ENCODE assay signal across 8 cellular contexts in the genomic region with DNA sequence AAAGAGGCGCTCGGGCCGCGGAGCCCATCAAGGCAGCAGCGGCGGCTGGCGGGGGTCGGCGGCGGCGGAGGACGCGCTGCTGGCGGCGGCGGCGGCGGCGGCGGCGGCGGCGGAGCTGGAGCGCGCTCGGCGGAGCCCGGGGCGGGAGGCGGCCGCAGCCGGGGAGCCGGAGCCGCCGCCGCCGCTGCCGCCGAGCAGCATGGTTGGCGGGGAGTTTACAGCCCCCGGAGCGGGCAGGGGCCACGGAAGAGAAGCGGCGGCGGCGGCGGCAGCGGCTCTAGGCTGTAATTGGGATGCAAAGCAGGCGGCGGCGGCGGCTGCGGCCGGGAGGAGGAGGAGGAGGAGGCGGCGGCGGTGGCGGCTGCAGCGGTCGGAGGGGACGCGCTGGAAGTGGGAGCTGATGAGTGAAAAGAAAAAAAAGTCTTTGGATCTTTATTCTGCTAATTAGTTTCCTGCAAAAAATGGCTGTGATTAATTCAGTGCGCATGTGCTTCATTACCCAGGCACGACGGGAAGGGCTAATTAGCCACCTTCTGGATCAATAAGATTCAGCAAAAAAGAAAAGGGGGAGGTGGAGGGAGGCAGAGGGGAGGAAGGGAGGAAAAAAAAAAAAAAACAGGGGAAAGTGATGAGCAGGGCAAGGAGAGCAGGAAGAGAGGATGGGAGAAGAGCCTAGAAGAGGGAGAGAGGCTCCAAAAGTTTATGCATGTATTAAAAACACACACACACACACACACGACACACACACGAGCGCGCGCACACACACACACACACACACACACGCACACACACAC. TPM values are rescaled to one million over a fixed set of nuclear protein-coding genes. Genes with fewer than 3 reads are reported as not detected.
DNase-seq lines count a peak whose midpoint lies in the region; ATAC-seq and TF ChIP-seq lines count a peak whose summit lies in the region.

No MANE protein-coding gene starts in this region.

- peaks cover 52% of the 10 kb centered on the region for H3K4me1 Mint-ChIP-seq in Caco-2 (ENCODE audit: low read depth, unreplicated experiment)

- DNase-seq in Caco-2 (peak in 1 of 2 experiments; percentile 64), RPMI7951 (ENCODE audit: low read depth) (peak; percentile 60), ecto neural progenitor cell (ENCODE audit: low spot score) (peak; percentile 78), midbrain (lab: John Stamatoyannopoulos, UW) (peak; percentile 61), uterus (peak in 1 of 2 donors; percentile 51)

- TF ChIP-seq POLR2A in uterus (IDR thresholded peaks at IDR 0.05), result no peak

- H3K36me3 ChIP-seq in Caco-2 (ENCODE audit: control insufficient read depth, insufficient read depth, low read length), result no peaks in the 10 kb centered on the region
- no peaks in the 10 kb centered on the region for H3K36me3 ChIP-seq in uterus

- H3K27ac ChIP-seq in uterus, result peak overlapping the region; percentile 99

- POLR2A ChIA-PET in Caco-2 (lab: Charles Lee), result interaction anchor here (0.7 kb wide), 1 partner anchor 12 kb away, joined by 11 read pairs; no protein-coding TSS in a partner anchor

- no peaks in the 10 kb centered on the region for H3K9me3 ChIP-seq in Caco-2
- H3K9me3 ChIP-seq in uterus, result no peaks in the 10 kb centered on the region

- no peaks in the 10 kb centered on the region for H3K27me3 Mint-ChIP-seq in Caco-2 (ENCODE audit: insufficient read depth, unreplicated experiment)

- peak overlapping the region; percentile 91 for H3K4me3 Mint-ChIP-seq in Caco-2 (ENCODE audit: unreplicated experiment)

- intact Hi-C loops in Caco-2 (cut with micrococcal nuclease; ENCODE audit: unreplicated experiment) (loop anchor here (5.0 kb wide), 1 partner anchor 113 kb away; no protein-coding TSS in a partner anchor), uterus (cut with DNase I; ENCODE audit: low total_unique reads) (no loop called here)

- no peaks in the 10 kb centered on the region for H3K9me3 Mint-ChIP-seq in Caco-2 (ENCODE audit: unreplicated experiment)

- peak overlapping the region; percentile 85 for H3K27ac Mint-ChIP-seq in Caco-2 (ENCODE audit: unreplicated experiment)

- no TSS peak for BruUV-seq in Caco-2 (replicated peaks; lab: Mats Ljungman, UMichigan)

- CTCF ChIA-PET in Caco-2 (lab: Charles Lee), result interaction anchor here (0.7 kb wide), 2 partner anchors 103 to 887 kb away, joined by 3 read pairs; partner anchors contain the start of gene PMFBP1

- H3K36me3 Mint-ChIP-seq in Caco-2 (ENCODE audit: insufficient read depth, unreplicated experiment), result peaks cover 18% of the 10 kb centered on the region

- H3K4me3 ChIP-seq in Caco-2 (ENCODE audit: low read depth, low read length), result peak overlapping the region; percentile 58
- peak overlapping the region; percentile 70 to 93 for H3K4me3 ChIP-seq in uterus

- H3K27me3 ChIP-seq in Caco-2 (replicated peaks; ENCODE audit: control insufficient read depth, insufficient read depth, low read length) (no peaks in the 10 kb centered on the region), uterus (no peaks in the 10 kb centered on the region)

- H3K4me1 ChIP-seq in Caco-2 (peaks cover 36% of the 10 kb centered on the region), uterus (peaks cover 0 to 8% of the 10 kb centered on the region in 2 donors)

- no peak for TF ChIP-seq CTCF in Caco-2 (IDR thresholded peaks at IDR 0.05; ENCODE audit: insufficient read depth in 1 of 2, low read depth in 1 of 2, low read length in 1 of 2, severe bottlenecking in 1 of 2, unreplicated experiment in 1 of 2)
- no peak for TF ChIP-seq CTCF in uterus (IDR thresholded peaks at IDR 0.05)

- peak; percentile 31 for ATAC-seq in GM19324 (IDR thresholded peaks at IDR 0.05; ENCODE audit: low FRiP score, unreplicated experiment)
- ATAC-seq in HG03457 (IDR thresholded peaks at IDR 0.05; ENCODE audit: unreplicated experiment), result peak; percentile 33
- ATAC-seq in HG02870 (IDR thresholded peaks at IDR 0.05; ENCODE audit: unreplicated experiment), result no peak

RNA-seq across cellular contexts. Expression of gene ZFHX3, which starts 10.9 kb away (rescaled TPM):
- total RNA-seq in Caco-2 (2022), result 39.9 TPM in 2 replicates
- total RNA-seq in RPMI7951 (2014; rRNA removed; shearing (Covaris generic)), result 2.0 and 2.2 TPM in 2 replicates
- total RNA-seq in uterus, result 10 to 100 TPM in 3 of 4 donors, 1 to 10 TPM in 1; 9.1 to 34.0 (median 12.0) TPM
